Comparison of ENCODE assay signal across 20 cellular contexts in genomic region chr3:24399614-24400013, GRCh38.
DNase-seq lines count a peak whose midpoint lies in the region; ATAC-seq and TF ChIP-seq lines count a peak whose summit lies in the region.
"Had no signal": no experiment of that assay in that cellular context is flagged by ENCODE, and none has a peak within 500 bp of the region (broad histone marks: within the 10 kb centered on the region; RNA-seq: fewer than 3 reads in every experiment).

No MANE protein-coding gene starts in this region.

- DNase-seq in body of pancreas, result no peak
- DNase-seq in left colon, result no peak
- no peak for DNase-seq in stomach
- no peak for DNase-seq in foreskin keratinocyte
- DNase-seq in G401 (ENCODE audit: low spot score), result no peak
- DNase-seq in activated effector memory CD4-positive, alpha-beta T cell treated with Interleukin-2 at 50 U/mL for 16 hours, result no peak
- DNase-seq in NCI-H1092 treated with DMSO at 0.1 percent for 48 hours (lab: John Stamatoyannopoulos, UW), result no peak
- DNase-seq: CD8-positive, alpha-beta T cell; DMS79 treated with DMSO at 0.1 percent for 48 hours; H7; NCI-H1105; NCI-H1436 treated with DMSO at 0.1 percent for 48 hours; NCI-H187 treated with DMSO at 0.1 percent for 48 hours; NCI-H446 treated with DMSO at 0.1 percent for 48 hours; NCI-H526; NCI-H82; NK-92 treated with Interleukin-12 subunit alpha and Interleukin-12 subunit beta, amount 100 ng/mL, for 24 hours; PC-3; SK-N-SH had no signal

- no peak for TF ChIP-seq EP300 in stomach (IDR thresholded peaks at IDR 0.05)

- H3K9me3 ChIP-seq in body of pancreas (no peaks in the 10 kb centered on the region), stomach (no peaks in the 10 kb centered on the region)
- H3K9me3 ChIP-seq: SK-N-SH had no signal

- 45% methylated on average over 3 of the region's 3 CpGs for WGBS in body of pancreas, 2 donors
- 34 to 66% (median 45%) methylated on average over 3 of the region's 3 CpGs for WGBS in stomach, 5 donors

- peak overlapping the region; percentile 8 to 75 (median 66) for H3K27ac ChIP-seq in body of pancreas
- peak overlapping the region; percentile 22 to 65 (median 60) for H3K27ac ChIP-seq in stomach
- no peak overlapping the region for H3K27ac ChIP-seq in foreskin keratinocyte
- H3K27ac ChIP-seq: C4-2B had no signal

- no peaks in the 10 kb centered on the region for H3K36me3 ChIP-seq in body of pancreas (replicated peaks in 1 of 2; ENCODE audit: insufficient read depth in 1 of 2, low read depth in 2 of 2)
- H3K36me3 ChIP-seq in stomach, result no peaks in the 10 kb centered on the region

- H3K27me3 ChIP-seq in body of pancreas (no peaks in the 10 kb centered on the region), stomach (no peaks in the 10 kb centered on the region), foreskin keratinocyte (no peaks in the 10 kb centered on the region)

- ATAC-seq in body of pancreas (peak; percentile 68), left colon (peak; percentile 21), foreskin keratinocyte (no peak)
- ATAC-seq: CD8-positive, alpha-beta T cell; PC-3 had no signal

- H3K4me3 ChIP-seq in body of pancreas, result no peak overlapping the region
- H3K4me3 ChIP-seq in stomach, result no peak overlapping the region

- intact Hi-C loops in body of pancreas (cut with DNase I), result no loop called here
- intact Hi-C loops in left colon (cut with DNase I, micrococcal nuclease), result no loop called here
- intact Hi-C loops in stomach (cut with DNase I; ENCODE audit: low total_unique reads), result no loop called here

- in situ Hi-C loops in G401 (cut with HindIII; ENCODE audit: low sequenced_read_pairs), result no loop called here

- H3K4me1 ChIP-seq in body of pancreas, result peaks cover 30% of the 10 kb centered on the region
- H3K4me1 ChIP-seq in stomach, result peaks cover 15 to 34% (median 24%) of the 10 kb centered on the region in 4 donors
- no peaks in the 10 kb centered on the region for H3K4me1 ChIP-seq in foreskin keratinocyte

- no peak for TF ChIP-seq POLR2A in body of pancreas (IDR thresholded peaks at IDR 0.05)
- TF ChIP-seq POLR2A in stomach (IDR thresholded peaks at IDR 0.05), result no peak

- TF ChIP-seq CTCF in body of pancreas (IDR thresholded peaks at IDR 0.05) (no peak), stomach (IDR thresholded peaks at IDR 0.05) (no peak), foreskin keratinocyte (conservative IDR thresholded peaks at IDR 0.05) (no peak)
